ENCODE assay signal across 11 cellular contexts in the genomic region with DNA sequence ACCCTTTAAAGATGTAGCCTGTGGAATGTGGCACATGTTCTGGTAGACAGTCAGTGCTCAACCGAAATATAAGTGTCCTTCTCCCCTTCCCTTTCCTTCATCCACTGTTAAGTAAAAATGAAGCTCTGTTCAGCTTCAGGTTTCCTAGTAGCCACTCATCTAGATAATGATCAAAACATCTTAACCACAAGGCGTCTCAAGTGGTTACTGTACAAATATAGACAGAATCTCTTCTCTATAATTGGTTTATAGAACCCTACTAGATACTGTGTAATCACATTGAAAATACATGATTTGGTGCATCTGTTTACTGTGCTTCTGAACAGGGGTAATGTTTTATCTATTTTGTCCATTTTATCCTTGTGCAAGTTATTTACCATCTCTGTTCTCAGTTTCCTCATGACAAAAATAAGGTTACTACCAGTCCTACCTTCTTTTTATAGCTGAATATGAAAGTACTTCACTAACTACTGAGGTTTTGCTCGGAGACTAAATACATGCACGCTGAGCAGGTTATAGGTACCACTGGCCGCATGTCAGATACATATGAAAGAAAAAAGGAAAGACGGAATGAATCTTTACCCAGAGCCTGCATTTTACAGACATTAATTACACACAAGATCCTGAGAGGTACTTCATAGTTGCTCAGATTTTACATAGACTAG.
A peak's percentile ranks its signal among the peaks of the same experiment; 100 is the strongest.
DNase-seq lines count a peak whose midpoint lies in the region; ATAC-seq and TF ChIP-seq lines count a peak whose summit lies in the region.
"Had no signal": no experiment of that assay in that cellular context is flagged by ENCODE, and none has a peak within 500 bp of the region (broad histone marks: within the 10 kb centered on the region; RNA-seq: fewer than 3 reads in every experiment).

No MANE protein-coding gene starts in this region.

- CTCF ChIA-PET in HEK293 (lab: Yijun Ruan, JAX): interaction anchor here (0.6 to 1.1 kb wide), 4 partner anchors 14 to 474 kb away, joined by 3 to 4 read pairs (median 3); no protein-coding TSS in a partner anchor

- POLR2A ChIA-PET in HEK293 (lab: Yijun Ruan, JAX): interaction anchor here (1.3 kb wide), 1 partner anchor 20 kb away, joined by 6 read pairs; a partner anchor contains a TSS

- ATAC-seq in HG03521 (IDR thresholded peaks at IDR 0.05; ENCODE audit: unreplicated experiment): peak; percentile 58
- ATAC-seq: A549 had no signal

- peaks cover 6% of the 10 kb centered on the region for H3K4me1 ChIP-seq in HEK293 (ENCODE audit: control insufficient read depth, insufficient read depth, low read length)
- H3K4me1 ChIP-seq: A549 had no signal

- DNase-seq in NCI-H1105 treated with DMSO at 0.1 percent for 48 hours (lab: John Stamatoyannopoulos, UW): peak; percentile 2
- no peak for DNase-seq in NCI-H1105 (lab: John Stamatoyannopoulos, UW)
- DNase-seq in iris pigment epithelial cell (ENCODE audit: low read depth): peak; percentile 26
- no peak for DNase-seq in T1000 (lab: John Stamatoyannopoulos, UW)
- DNase-seq in midbrain (lab: John Stamatoyannopoulos, UW): no peak
- DNase-seq in NCI-H748 treated with DMSO at 0.1 percent for 48 hours (lab: John Stamatoyannopoulos, UW): no peak
- DNase-seq: activated CD4-positive, CD25-positive, alpha-beta regulatory T cell treated with anti-CD3 and anti-CD28 coated beads, Interleukin-2, amount 50 U/mL, for 72 hours; effector CD4-positive, alpha-beta T cell had no signal

- H3K9me3 ChIP-seq in HEK293 (ENCODE audit: control insufficient read depth, insufficient read depth, low read depth, low read length): no peaks in the 10 kb centered on the region
- H3K9me3 ChIP-seq: A549 had no signal

- H3K4me3 ChIP-seq in HEK293 (ENCODE audit: low read depth, low read length): no peak overlapping the region
- H3K4me3 ChIP-seq: A549 had no signal

- H3K27ac ChIP-seq in HEK293 (ENCODE audit: extremely low read depth, low read depth, low read length): no peak overlapping the region
- H3K27ac ChIP-seq: A549 had no signal

- no peak for TF ChIP-seq CTCF in HEK293 (tag by site-specific recombination; IDR thresholded peaks at IDR 0.05)

- H3K36me3 ChIP-seq in HEK293 (ENCODE audit: control insufficient read depth in 2 of 2, insufficient read depth in 1 of 2, low read length in 2 of 2): no peaks in the 10 kb centered on the region

TF ChIP-seq in HEK293, 187 proteins besides CTCF, POLR2A, EP300 and RAD21 (continues in another document):
- TF ChIP-seq, protein P1, sequence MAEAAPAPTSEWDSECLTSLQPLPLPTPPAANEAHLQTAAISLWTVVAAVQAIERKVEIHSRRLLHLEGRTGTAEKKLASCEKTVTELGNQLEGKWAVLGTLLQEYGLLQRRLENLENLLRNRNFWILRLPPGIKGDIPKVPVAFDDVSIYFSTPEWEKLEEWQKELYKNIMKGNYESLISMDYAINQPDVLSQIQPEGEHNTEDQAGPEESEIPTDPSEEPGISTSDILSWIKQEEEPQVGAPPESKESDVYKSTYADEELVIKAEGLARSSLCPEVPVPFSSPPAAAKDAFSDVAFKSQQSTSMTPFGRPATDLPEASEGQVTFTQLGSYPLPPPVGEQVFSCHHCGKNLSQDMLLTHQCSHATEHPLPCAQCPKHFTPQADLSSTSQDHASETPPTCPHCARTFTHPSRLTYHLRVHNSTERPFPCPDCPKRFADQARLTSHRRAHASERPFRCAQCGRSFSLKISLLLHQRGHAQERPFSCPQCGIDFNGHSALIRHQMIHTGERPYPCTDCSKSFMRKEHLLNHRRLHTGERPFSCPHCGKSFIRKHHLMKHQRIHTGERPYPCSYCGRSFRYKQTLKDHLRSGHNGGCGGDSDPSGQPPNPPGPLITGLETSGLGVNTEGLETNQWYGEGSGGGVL (tag by site-specific recombination; IDR thresholded peaks at IDR 0.05): no peak
- TF ChIP-seq ZNF169 (tag by site-specific recombination; IDR thresholded peaks at IDR 0.05) (no peak), ZNF19 (tag by site-specific recombination; IDR thresholded peaks at IDR 0.05; ENCODE audit: low read depth) (no peak), WT1 (tag by site-specific recombination; IDR thresholded peaks at IDR 0.05) (0 out of 2 replicates have a peak, but pooled peaks have one; percentile 23), ZNF2 (tag by site-specific recombination; IDR thresholded peaks at IDR 0.05) (no peak), ZNF629 (tag by site-specific recombination; IDR thresholded peaks at IDR 0.05) (0 out of 2 replicates have a peak, but pooled peaks have one; percentile 16), ZNF341 (tag by site-specific recombination; IDR thresholded peaks at IDR 0.05; ENCODE audit: low read depth) (no peak), SCRT2 (tag by site-specific recombination; IDR thresholded peaks at IDR 0.05) (0 out of 2 replicates have a peak, but pooled peaks have one; percentile 29), OSR2 (tag by site-specific recombination; IDR thresholded peaks at IDR 0.05) (peak; percentile 86), TCF7L2 (IDR thresholded peaks at IDR 0.05; ENCODE audit: borderline replicate concordance, low read depth, low read length) (peak; percentile 58; the same call in 1 of the 2 replicates), SP7 (tag by site-specific recombination; IDR thresholded peaks at IDR 0.05) (peak; percentile 70), KLF10 (tag by site-specific recombination; IDR thresholded peaks at IDR 0.05) (no peak), ZFP3 (tag by site-specific recombination; IDR thresholded peaks at IDR 0.05; ENCODE audit: low read depth) (no peak), ZNF843 (tag by site-specific recombination; IDR thresholded peaks at IDR 0.05) (no peak)
- TF ChIP-seq, protein P2, sequence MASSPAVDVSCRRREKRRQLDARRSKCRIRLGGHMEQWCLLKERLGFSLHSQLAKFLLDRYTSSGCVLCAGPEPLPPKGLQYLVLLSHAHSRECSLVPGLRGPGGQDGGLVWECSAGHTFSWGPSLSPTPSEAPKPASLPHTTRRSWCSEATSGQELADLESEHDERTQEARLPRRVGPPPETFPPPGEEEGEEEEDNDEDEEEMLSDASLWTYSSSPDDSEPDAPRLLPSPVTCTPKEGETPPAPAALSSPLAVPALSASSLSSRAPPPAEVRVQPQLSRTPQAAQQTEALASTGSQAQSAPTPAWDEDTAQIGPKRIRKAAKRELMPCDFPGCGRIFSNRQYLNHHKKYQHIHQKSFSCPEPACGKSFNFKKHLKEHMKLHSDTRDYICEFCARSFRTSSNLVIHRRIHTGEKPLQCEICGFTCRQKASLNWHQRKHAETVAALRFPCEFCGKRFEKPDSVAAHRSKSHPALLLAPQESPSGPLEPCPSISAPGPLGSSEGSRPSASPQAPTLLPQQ (tag by site-specific recombination; IDR thresholded peaks at IDR 0.05): peak; percentile 34; the same call in 1 of the 2 replicates
- TF ChIP-seq, protein P3, sequence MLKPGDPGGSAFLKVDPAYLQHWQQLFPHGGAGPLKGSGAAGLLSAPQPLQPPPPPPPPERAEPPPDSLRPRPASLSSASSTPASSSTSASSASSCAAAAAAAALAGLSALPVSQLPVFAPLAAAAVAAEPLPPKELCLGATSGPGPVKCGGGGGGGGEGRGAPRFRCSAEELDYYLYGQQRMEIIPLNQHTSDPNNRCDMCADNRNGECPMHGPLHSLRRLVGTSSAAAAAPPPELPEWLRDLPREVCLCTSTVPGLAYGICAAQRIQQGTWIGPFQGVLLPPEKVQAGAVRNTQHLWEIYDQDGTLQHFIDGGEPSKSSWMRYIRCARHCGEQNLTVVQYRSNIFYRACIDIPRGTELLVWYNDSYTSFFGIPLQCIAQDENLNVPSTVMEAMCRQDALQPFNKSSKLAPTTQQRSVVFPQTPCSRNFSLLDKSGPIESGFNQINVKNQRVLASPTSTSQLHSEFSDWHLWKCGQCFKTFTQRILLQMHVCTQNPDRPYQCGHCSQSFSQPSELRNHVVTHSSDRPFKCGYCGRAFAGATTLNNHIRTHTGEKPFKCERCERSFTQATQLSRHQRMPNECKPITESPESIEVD (tag by site-specific recombination; IDR thresholded peaks at IDR 0.05): peak; percentile 48; the same call in 1 of the 2 replicates
- TF ChIP-seq, protein P4, sequence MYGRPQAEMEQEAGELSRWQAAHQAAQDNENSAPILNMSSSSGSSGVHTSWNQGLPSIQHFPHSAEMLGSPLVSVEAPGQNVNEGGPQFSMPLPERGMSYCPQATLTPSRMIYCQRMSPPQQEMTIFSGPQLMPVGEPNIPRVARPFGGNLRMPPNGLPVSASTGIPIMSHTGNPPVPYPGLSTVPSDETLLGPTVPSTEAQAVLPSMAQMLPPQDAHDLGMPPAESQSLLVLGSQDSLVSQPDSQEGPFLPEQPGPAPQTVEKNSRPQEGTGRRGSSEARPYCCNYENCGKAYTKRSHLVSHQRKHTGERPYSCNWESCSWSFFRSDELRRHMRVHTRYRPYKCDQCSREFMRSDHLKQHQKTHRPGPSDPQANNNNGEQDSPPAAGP (tag by site-specific recombination; IDR thresholded peaks at IDR 0.05): no peak
- TF ChIP-seq, protein P5, sequence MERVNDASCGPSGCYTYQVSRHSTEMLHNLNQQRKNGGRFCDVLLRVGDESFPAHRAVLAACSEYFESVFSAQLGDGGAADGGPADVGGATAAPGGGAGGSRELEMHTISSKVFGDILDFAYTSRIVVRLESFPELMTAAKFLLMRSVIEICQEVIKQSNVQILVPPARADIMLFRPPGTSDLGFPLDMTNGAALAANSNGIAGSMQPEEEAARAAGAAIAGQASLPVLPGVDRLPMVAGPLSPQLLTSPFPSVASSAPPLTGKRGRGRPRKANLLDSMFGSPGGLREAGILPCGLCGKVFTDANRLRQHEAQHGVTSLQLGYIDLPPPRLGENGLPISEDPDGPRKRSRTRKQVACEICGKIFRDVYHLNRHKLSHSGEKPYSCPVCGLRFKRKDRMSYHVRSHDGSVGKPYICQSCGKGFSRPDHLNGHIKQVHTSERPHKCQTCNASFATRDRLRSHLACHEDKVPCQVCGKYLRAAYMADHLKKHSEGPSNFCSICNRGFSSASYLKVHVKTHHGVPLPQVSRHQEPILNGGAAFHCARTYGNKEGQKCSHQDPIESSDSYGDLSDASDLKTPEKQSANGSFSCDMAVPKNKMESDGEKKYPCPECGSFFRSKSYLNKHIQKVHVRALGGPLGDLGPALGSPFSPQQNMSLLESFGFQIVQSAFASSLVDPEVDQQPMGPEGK (tag by site-specific recombination; IDR thresholded peaks at IDR 0.05): no peak

Comparison
In these comparisons a context has a peak if more than half of its experiments do, and no peak if none do; other contexts are left out.
1. DNase-seq: peak in NCI-H1105 treated with DMSO at 0.1 percent for 48 hours (single experiment) and iris pigment epithelial cell (single experiment); none in NCI-H1105 (single experiment), T1000 (single experiment), midbrain (single experiment) and NCI-H748 treated with DMSO at 0.1 percent for 48 hours (single experiment).